In genomic region chr3:149342413-149343340, GRCh38 we compare ENCODE assay signal across 13 cellular contexts. TPM values are rescaled to one million over a fixed set of nuclear protein-coding genes. Genes with fewer than 3 reads are reported as not detected.
DNase-seq lines count a peak whose midpoint lies in the region; ATAC-seq, FAIRE-seq and TF ChIP-seq lines count a peak whose summit lies in the region.
"Had no signal": no experiment of that assay in that cellular context is flagged by ENCODE, and none has a peak within 500 bp of the region (broad histone marks: within the 10 kb centered on the region; RNA-seq: fewer than 3 reads in every experiment).

No MANE protein-coding gene starts in this region.

- peaks cover 29% of the 10 kb centered on the region for H3K4me1 Mint-ChIP-seq in astrocyte (ENCODE audit: low read depth, unreplicated experiment)
- H3K4me1 Mint-ChIP-seq: nephron had no signal

- peak overlapping the region; percentile 58 for H3K4me2 ChIP-seq in astrocyte (ENCODE audit: low read length)

- H3K36me3 ChIP-seq in astrocyte (ENCODE audit: insufficient read depth, low read length) (no peaks in the 10 kb centered on the region), mucosa of descending colon (ENCODE audit: low read depth) (no peaks in the 10 kb centered on the region)
- H3K36me3 ChIP-seq: uterus had no signal

- H3K4me1 ChIP-seq in astrocyte (ENCODE audit: insufficient read depth, low read length) (peaks cover 37% of the 10 kb centered on the region), mucosa of descending colon (ENCODE audit: low read depth) (peaks cover 8% of the 10 kb centered on the region)

- no peaks in the 10 kb centered on the region for H3K27me3 Mint-ChIP-seq in astrocyte (ENCODE audit: low read depth, unreplicated experiment)

- no peak overlapping the region for H3K9ac ChIP-seq in astrocyte (ENCODE audit: low read length)

- H3K36me3 Mint-ChIP-seq in astrocyte (ENCODE audit: low read depth, unreplicated experiment) = no peaks in the 10 kb centered on the region

- peak; percentile 21 for ATAC-seq in mucosa of descending colon
- ATAC-seq in GM21825 (IDR thresholded peaks at IDR 0.05; ENCODE audit: unreplicated experiment) = no peak
- ATAC-seq: activated CD8-positive, alpha-beta T cell treated with anti-CD3 and anti-CD28 coated beads, Interleukin-2, amount 10 ng/mL, durations not matched to agents 7 days and 5 days had no signal

- no peaks in the 10 kb centered on the region for H3K27me3 ChIP-seq in astrocyte (ENCODE audit: insufficient read depth, low read length)
- H3K27me3 ChIP-seq: uterus had no signal

- TF ChIP-seq CTCF in astrocyte (IDR thresholded peaks at IDR 0.05; ENCODE audit: insufficient read depth, low read depth, low read length) (no peak), mucosa of descending colon (IDR thresholded peaks at IDR 0.05) (no peak)

- H3K4me3 ChIP-seq in astrocyte (ENCODE audit: insufficient read depth, low read depth, low read length) (no peak overlapping the region), mucosa of descending colon (no peak overlapping the region)
- H3K4me3 ChIP-seq: uterus had no signal

- no peak overlapping the region for H2AFZ ChIP-seq in astrocyte (ENCODE audit: low read depth, low read length)

- H3K79me2 ChIP-seq in astrocyte (ENCODE audit: insufficient read depth, low read length) = no peaks in the 10 kb centered on the region

- peak overlapping the region; percentile 36 for H3K27ac ChIP-seq in astrocyte (ENCODE audit: low read depth, low read length)
- H3K27ac ChIP-seq: uterus had no signal

- no peak overlapping the region for H3K27ac Mint-ChIP-seq in astrocyte (ENCODE audit: unreplicated experiment)
- H3K27ac Mint-ChIP-seq: activated CD8-positive, alpha-beta T cell treated with anti-CD3 and anti-CD28 coated beads, Interleukin-2, amount 10 ng/mL, durations not matched to agents 7 days and 5 days; nephron had no signal

- DNase-seq in CD1c-positive myeloid dendritic cell (ENCODE audit: extremely low spot score) = peak; percentile 40
- DNase-seq in KG1 (lab: John Stamatoyannopoulos, UW) = peak; percentile 15
- peak; percentile 94 for DNase-seq in astrocyte (ENCODE audit: low read depth)
- DNase-seq in mucosa of descending colon = no peak
- no peak for DNase-seq in iPS-NIHi7 (ENCODE audit: extremely low spot score)
- no peak for DNase-seq in ureter (ENCODE audit: low spot score)
- DNase-seq in activated effector memory CD4-positive, alpha-beta T cell treated with Interleukin-2 at 50 U/mL for 16 hours = no peak
- DNase-seq: activated CD8-positive, alpha-beta T cell treated with anti-CD3 and anti-CD28 coated beads, Interleukin-2, amount 10 ng/mL, durations not matched to agents 7 days and 5 days; NCI-H1436; OCI-M1; uterus had no signal

- H4K20me1 ChIP-seq in astrocyte (ENCODE audit: insufficient read depth, low read length) = no peaks in the 10 kb centered on the region

- H3K9me3 ChIP-seq in astrocyte (ENCODE audit: insufficient read depth, low read depth, low read length) (no peaks in the 10 kb centered on the region), mucosa of descending colon (no peaks in the 10 kb centered on the region)
- H3K9me3 ChIP-seq: uterus had no signal

- H3K9me3 Mint-ChIP-seq in astrocyte (ENCODE audit: unreplicated experiment) = no peaks in the 10 kb centered on the region
- H3K9me3 Mint-ChIP-seq: nephron had no signal

- H3K4me3 Mint-ChIP-seq in astrocyte (ENCODE audit: unreplicated experiment) = no peak overlapping the region
- H3K4me3 Mint-ChIP-seq: activated CD8-positive, alpha-beta T cell treated with anti-CD3 and anti-CD28 coated beads, Interleukin-2, amount 10 ng/mL, durations not matched to agents 7 days and 5 days; nephron had no signal

- peak; percentile 20 for FAIRE-seq in astrocyte (lab: Jason Lieb, UNC)

- intact Hi-C loops in mucosa of descending colon (cut with DNase I, micrococcal nuclease) = no loop called here

RNA-seq across cellular contexts. Expression of gene TM4SF18, which starts 9.2 kb away (rescaled TPM):
- total RNA-seq in astrocyte (4.0 and 5.6 TPM in 2 replicates), mucosa of descending colon (1 to 10 TPM; 1.9 to 2.4 (median 2.2) TPM), ureter (3.7 TPM)
- total RNA-seq: activated CD8-positive, alpha-beta T cell treated with anti-CD3 and anti-CD28 coated beads, Interleukin-2, amount 10 ng/mL, durations not matched to agents 7 days and 5 days had no signal

RNA-seq across cellular contexts. Expression of gene TM4SF1, which starts 34.8 kb away (rescaled TPM):
- 28.9 and 31.3 TPM in 2 replicates for total RNA-seq in astrocyte
- total RNA-seq in mucosa of descending colon = 10 to 100 TPM; 22.7 to 87.8 (median 24.9) TPM
- 58.1 TPM for total RNA-seq in ureter
- total RNA-seq: activated CD8-positive, alpha-beta T cell treated with anti-CD3 and anti-CD28 coated beads, Interleukin-2, amount 10 ng/mL, durations not matched to agents 7 days and 5 days had no signal

Comparison
In these comparisons a context has a peak if more than half of its experiments do, and no peak if none do; other contexts are left out.
1. DNase-seq: peak in CD1c-positive myeloid dendritic cell (single experiment), KG1 (single experiment) and astrocyte (single experiment); none in mucosa of descending colon (0 of 3), iPS-NIHi7 (single experiment), ureter (single experiment) and activated effector memory CD4-positive, alpha-beta T cell treated with Interleukin-2 at 50 U/mL for 16 hours (single experiment).